In genomic region chr5:78647411-78647818, GRCh38 we compare ENCODE assay signal across 8 cellular contexts. TPM values are rescaled to one million over a fixed set of nuclear protein-coding genes. Genes with fewer than 3 reads are reported as not detected.
DNase-seq lines count a peak whose midpoint lies in the region; ATAC-seq lines count a peak whose summit lies in the region.

No MANE protein-coding gene starts in this region.

- no peak for ATAC-seq in HG03045 (IDR thresholded peaks at IDR 0.05; ENCODE audit: unreplicated experiment)

- DNase-seq in stimulated activated CD4-positive, alpha-beta T cell treated with anti-CD3 and anti-CD28 coated beads, Interleukin-12 subunit alpha, Interleukin-12 subunit beta, amount 100 ng/mL, for 4 hours, result peak; percentile 1
- no peak for DNase-seq in stimulated activated CD4-positive, alpha-beta T cell treated with anti-CD3 and anti-CD28 coated beads, Interleukin-1b, Interleukin-23, amount 100 ng/mL, for 48 hours
- DNase-seq in RPMI8226 (peak; percentile 70), ecto neural progenitor cell (ENCODE audit: low spot score) (peak; percentile 53), myocyte (ENCODE audit: low read depth) (peak; percentile 50), D341Med (ENCODE audit: low spot score) (no peak), cerebellum (ENCODE audit: low spot score) (no peak)

RNA-seq across cellular contexts. Expression of gene LHFPL2, which starts 1.2 kb away (rescaled TPM):
- 30.0 and 35.4 TPM in 2 replicates for total RNA-seq in myocyte
- 46.3 TPM for polyA plus RNA-seq in myocyte (2012)
- 34.2 TPM for total RNA-seq in cerebellum

Comparison
In these comparisons a context has a peak if more than half of its experiments do, and no peak if none do; other contexts are left out.
1. DNase-seq: peak in stimulated activated CD4-positive, alpha-beta T cell treated with anti-CD3 and anti-CD28 coated beads, Interleukin-12 subunit alpha, Interleukin-12 subunit beta, amount 100 ng/mL, for 4 hours (single experiment), RPMI8226 (single experiment), ecto neural progenitor cell (single experiment) and myocyte (single experiment); none in stimulated activated CD4-positive, alpha-beta T cell treated with anti-CD3 and anti-CD28 coated beads, Interleukin-1b, Interleukin-23, amount 100 ng/mL, for 48 hours (single experiment), D341Med (single experiment) and cerebellum (single experiment).